Comparison of ENCODE assay signal across 21 cellular contexts in genomic region chr4:1785592-1785991, GRCh38.
"Had no signal": no experiment of that assay in that cellular context is flagged by ENCODE, and none has a peak within 500 bp of the region (broad histone marks: within the 10 kb centered on the region; RNA-seq: fewer than 3 reads in every experiment).

No MANE protein-coding gene starts in this region.

- ATAC-seq: activated CD8-positive, alpha-beta memory T cell treated with anti-CD3 and anti-CD28 coated beads, Interleukin-2, amount 10 ng/mL, durations not matched to agents 7 days and 5 days; stimulated activated naive B cell treated with anti-CD40 and anti-IgM and Interleukin-4, amounts not matched to agents 10 μg/mL and 1 μg/mL and 100 μg/mL, for 72 hours; T-cell had no signal

- DNase-seq: activated B cell treated with CpG ODN at 0.5 μM for 24 hours; activated CD4-positive, alpha-beta memory T cell treated with anti-CD3 and anti-CD28 coated beads, Interleukin-2, amount 10 ng/mL, durations not matched to agents 7 days and 5 days; activated CD4-positive, alpha-beta T cell treated with anti-CD3 and anti-CD28 coated beads for 4 hours; activated CD8-positive, alpha-beta memory T cell treated with anti-CD3 and anti-CD28 coated beads, Interleukin-2, amount 10 ng/mL, durations not matched to agents 7 days and 5 days; amniotic stem cell; cortex of kidney; effector CD4-positive, alpha-beta T cell; mammary epithelial cell; naive B cell; psoas muscle; spleen; stimulated activated CD4-positive, alpha-beta T cell treated with anti-CD3 and anti-CD28 coated beads, Interleukin-4, amount 100 ng/mL, for 4 hours; stimulated activated naive B cell treated with anti-CD40 and anti-IgM and Interleukin-4, amounts not matched to agents 10 μg/mL and 1 μg/mL and 100 μg/mL, for 72 hours; T-cell; transverse colon had no signal

- H3K36me3 ChIP-seq: esophagus muscularis mucosa, ovary, spleen, transverse colon had no signal

- H3K4me2 ChIP-seq: SK-N-SH had no signal

- H3K4me1 Mint-ChIP-seq: activated B cell treated with CpG ODN at 0.5 μM for 24 hours; activated CD4-positive, alpha-beta memory T cell treated with anti-CD3 and anti-CD28 coated beads, Interleukin-2, amount 10 ng/mL, durations not matched to agents 7 days and 5 days; activated CD8-positive, alpha-beta memory T cell treated with anti-CD3 and anti-CD28 coated beads, Interleukin-2, amount 10 ng/mL, durations not matched to agents 7 days and 5 days; central memory CD8-positive, alpha-beta T cell; naive B cell; neural crest cell; stimulated activated naive B cell treated with anti-CD40 and anti-IgM and Interleukin-4, amounts not matched to agents 10 μg/mL and 1 μg/mL and 100 μg/mL, for 72 hours; T-cell had no signal

- H3K4me3 Mint-ChIP-seq: activated B cell treated with CpG ODN at 0.5 μM for 24 hours; activated CD4-positive, alpha-beta memory T cell treated with anti-CD3 and anti-CD28 coated beads, Interleukin-2, amount 10 ng/mL, durations not matched to agents 7 days and 5 days; activated CD8-positive, alpha-beta memory T cell treated with anti-CD3 and anti-CD28 coated beads, Interleukin-2, amount 10 ng/mL, durations not matched to agents 7 days and 5 days; activated naive CD8-positive, alpha-beta T cell; central memory CD8-positive, alpha-beta T cell; naive B cell; neural crest cell; stimulated activated naive B cell treated with anti-CD40 and anti-IgM and Interleukin-4, amounts not matched to agents 10 μg/mL and 1 μg/mL and 100 μg/mL, for 72 hours; T-cell had no signal

- H3K9ac ChIP-seq: SK-N-SH had no signal

- H3K27ac Mint-ChIP-seq: activated B cell treated with CpG ODN at 0.5 μM for 24 hours; activated CD4-positive, alpha-beta memory T cell treated with anti-CD3 and anti-CD28 coated beads, Interleukin-2, amount 10 ng/mL, durations not matched to agents 7 days and 5 days; activated CD8-positive, alpha-beta memory T cell treated with anti-CD3 and anti-CD28 coated beads, Interleukin-2, amount 10 ng/mL, durations not matched to agents 7 days and 5 days; activated naive CD8-positive, alpha-beta T cell; naive B cell; stimulated activated naive B cell treated with anti-CD40 and anti-IgM and Interleukin-4, amounts not matched to agents 10 μg/mL and 1 μg/mL and 100 μg/mL, for 72 hours; T-cell had no signal

- H3K9me3 ChIP-seq: esophagus muscularis mucosa, ovary, psoas muscle, SK-N-SH, spleen, transverse colon had no signal

- H3K27ac ChIP-seq: esophagus muscularis mucosa, ovary, psoas muscle, transverse colon had no signal

- H3K27me3 Mint-ChIP-seq: activated B cell treated with CpG ODN at 0.5 μM for 24 hours; activated CD4-positive, alpha-beta memory T cell treated with anti-CD3 and anti-CD28 coated beads, Interleukin-2, amount 10 ng/mL, durations not matched to agents 7 days and 5 days; activated naive CD8-positive, alpha-beta T cell had no signal

- H3K27me3 ChIP-seq: ovary, spleen had no signal

- H3K9me3 Mint-ChIP-seq: activated B cell treated with CpG ODN at 0.5 μM for 24 hours; activated CD4-positive, alpha-beta memory T cell treated with anti-CD3 and anti-CD28 coated beads, Interleukin-2, amount 10 ng/mL, durations not matched to agents 7 days and 5 days; central memory CD8-positive, alpha-beta T cell; naive B cell; neural crest cell; stimulated activated naive B cell treated with anti-CD40 and anti-IgM and Interleukin-4, amounts not matched to agents 10 μg/mL and 1 μg/mL and 100 μg/mL, for 72 hours; T-cell had no signal

- H3K4me3 ChIP-seq: esophagus muscularis mucosa, ovary, psoas muscle, spleen, transverse colon had no signal
